ENCODE assay signal across 18 cellular contexts in genomic region chr4:29708473-29708872, GRCh38.
DNase-seq lines count a peak whose midpoint lies in the region; ATAC-seq and TF ChIP-seq lines count a peak whose summit lies in the region.
"Had no signal": no experiment of that assay in that cellular context is flagged by ENCODE, and none has a peak within 500 bp of the region (broad histone marks: within the 10 kb centered on the region; RNA-seq: fewer than 3 reads in every experiment).

No MANE protein-coding gene starts in this region.

- peaks cover 20% of the 10 kb centered on the region for H3K9me3 Mint-ChIP-seq in activated CD8-positive, alpha-beta T cell treated with anti-CD3 and anti-CD28 coated beads, Interleukin-2, amount 10 ng/mL, durations not matched to agents 7 days and 5 days (ENCODE audit: insufficient read depth)
- peaks cover 4 to 26% (median 8%) of the 10 kb centered on the region in 11 donors for H3K9me3 Mint-ChIP-seq in naive thymus-derived CD4-positive, alpha-beta T cell

- no peaks in the 10 kb centered on the region for H3K27me3 Mint-ChIP-seq in activated CD8-positive, alpha-beta T cell treated with anti-CD3 and anti-CD28 coated beads, Interleukin-2, amount 10 ng/mL, durations not matched to agents 7 days and 5 days (ENCODE audit: low read depth)
- no peaks in the 10 kb centered on the region for H3K27me3 Mint-ChIP-seq in naive thymus-derived CD4-positive, alpha-beta T cell
- H3K27me3 Mint-ChIP-seq: activated naive CD8-positive, alpha-beta T cell; central memory CD8-positive, alpha-beta T cell had no signal

- H3K27ac Mint-ChIP-seq in activated CD8-positive, alpha-beta T cell treated with anti-CD3 and anti-CD28 coated beads, Interleukin-2, amount 10 ng/mL, durations not matched to agents 7 days and 5 days: no peak overlapping the region
- H3K27ac Mint-ChIP-seq in naive thymus-derived CD4-positive, alpha-beta T cell: no peak overlapping the region
- H3K27ac Mint-ChIP-seq: activated naive CD8-positive, alpha-beta T cell had no signal

- CTCF ChIA-PET in activated CD8-positive, alpha-beta T cell treated with anti-CD3 and anti-CD28 coated beads, Interleukin-2, amount 10 ng/mL, durations not matched to agents 7 days and 5 days (lab: Charles Lee): no interaction called here
- CTCF ChIA-PET in naive thymus-derived CD4-positive, alpha-beta T cell (lab: Charles Lee): no interaction called here

- no peak overlapping the region for H3K4me3 Mint-ChIP-seq in activated CD8-positive, alpha-beta T cell treated with anti-CD3 and anti-CD28 coated beads, Interleukin-2, amount 10 ng/mL, durations not matched to agents 7 days and 5 days
- no peak overlapping the region for H3K4me3 Mint-ChIP-seq in naive thymus-derived CD4-positive, alpha-beta T cell
- H3K4me3 Mint-ChIP-seq: activated naive CD8-positive, alpha-beta T cell; central memory CD8-positive, alpha-beta T cell had no signal

- H3K36me3 ChIP-seq in naive thymus-derived CD4-positive, alpha-beta T cell (ENCODE audit: control insufficient read depth in 2 of 3, insufficient read depth in 3 of 3, low read length in 3 of 3): no peaks in the 10 kb centered on the region
- H3K36me3 ChIP-seq: heart right ventricle, Peyer's patch had no signal

- H3K4me1 Mint-ChIP-seq in activated CD8-positive, alpha-beta T cell treated with anti-CD3 and anti-CD28 coated beads, Interleukin-2, amount 10 ng/mL, durations not matched to agents 7 days and 5 days (ENCODE audit: low read depth): no peaks in the 10 kb centered on the region
- H3K4me1 Mint-ChIP-seq in naive thymus-derived CD4-positive, alpha-beta T cell: no peaks in the 10 kb centered on the region
- H3K4me1 Mint-ChIP-seq: central memory CD8-positive, alpha-beta T cell had no signal

- no peaks in the 10 kb centered on the region for H3K4me1 ChIP-seq in naive thymus-derived CD4-positive, alpha-beta T cell (ENCODE audit: control insufficient read depth in 2 of 2, insufficient read depth in 2 of 2, low read length in 2 of 2)
- H3K4me1 ChIP-seq: heart right ventricle, Peyer's patch had no signal

- H3K4me3 ChIP-seq in skeletal muscle cell (ENCODE audit: low read depth, low read length): no peak overlapping the region
- H3K4me3 ChIP-seq in naive thymus-derived CD4-positive, alpha-beta T cell (ENCODE audit: low read length): no peak overlapping the region
- H3K4me3 ChIP-seq: GM12878, heart right ventricle, K562, Peyer's patch had no signal

- H3K27me3 ChIP-seq in naive thymus-derived CD4-positive, alpha-beta T cell (ENCODE audit: control insufficient read depth in 2 of 2, insufficient read depth in 2 of 2, low read length in 2 of 2): no peaks in the 10 kb centered on the region
- H3K27me3 ChIP-seq: heart right ventricle, Peyer's patch had no signal

- POLR2A ChIA-PET in activated CD8-positive, alpha-beta T cell treated with anti-CD3 and anti-CD28 coated beads, Interleukin-2, amount 10 ng/mL, durations not matched to agents 7 days and 5 days (lab: Charles Lee): no interaction called here
- POLR2A ChIA-PET in naive thymus-derived CD4-positive, alpha-beta T cell (lab: Charles Lee): no interaction called here

- H3K36me3 Mint-ChIP-seq in activated CD8-positive, alpha-beta T cell treated with anti-CD3 and anti-CD28 coated beads, Interleukin-2, amount 10 ng/mL, durations not matched to agents 7 days and 5 days (ENCODE audit: low read depth): no peaks in the 10 kb centered on the region
- no peaks in the 10 kb centered on the region for H3K36me3 Mint-ChIP-seq in naive thymus-derived CD4-positive, alpha-beta T cell
- H3K36me3 Mint-ChIP-seq: activated naive CD8-positive, alpha-beta T cell had no signal

- H3K27ac ChIP-seq in epithelial cell of prostate: no peak overlapping the region
- H3K27ac ChIP-seq in naive thymus-derived CD4-positive, alpha-beta T cell (ENCODE audit: low read depth, low read length): no peak overlapping the region
- H3K27ac ChIP-seq: C4-2B, heart right ventricle, Peyer's patch had no signal

- no peaks in the 10 kb centered on the region for H3K9me3 ChIP-seq in naive thymus-derived CD4-positive, alpha-beta T cell (ENCODE audit: control insufficient read depth in 2 of 3, low read length in 3 of 3)
- H3K9me3 ChIP-seq: Peyer's patch had no signal

- DNase-seq in HK-2 (ENCODE audit: unreplicated experiment) (peak; percentile 37), RKO (ENCODE audit: low spot score) (peak; percentile 27), epithelial cell of prostate (ENCODE audit: low read depth, low spot score) (peak; percentile 55), skeletal muscle cell (ENCODE audit: low read depth) (peak; percentile 80), RPMI8226 (no peak)
- no peak for DNase-seq in activated CD8-positive, alpha-beta T cell treated with anti-CD3 and anti-CD28 coated beads, Interleukin-2, amount 10 ng/mL, durations not matched to agents 7 days and 5 days
- no peak for DNase-seq in naive thymus-derived CD4-positive, alpha-beta T cell
- DNase-seq: activated T-cell treated with anti-CD3 and anti-CD28 coated beads for 4 hours, heart right ventricle, NCI-H1694 treated with DMSO at 0.1 percent for 48 hours, NCI-H524 treated with DMSO at 0.1 percent for 48 hours, Peyer's patch had no signal

- intact Hi-C loops in naive thymus-derived CD4-positive, alpha-beta T cell (cut with micrococcal nuclease): no loop called here

- ATAC-seq in activated CD8-positive, alpha-beta T cell treated with anti-CD3 and anti-CD28 coated beads, Interleukin-2, amount 10 ng/mL, durations not matched to agents 7 days and 5 days: no peak
- no peak for ATAC-seq in naive thymus-derived CD4-positive, alpha-beta T cell
- no peak for ATAC-seq in SK-N-SH treated with all-trans-retinoic acid at 6 μM for 48 hours
- ATAC-seq: GM12878, heart right ventricle, K562 had no signal

TF ChIP-seq in SK-N-SH treated with all-trans-retinoic acid at 6 μM for 48 hours, 23 proteins besides CTCF, POLR2A, EP300 and RAD21 (continues in another document):
- no peak for TF ChIP-seq CSDC2 (CRISPR knock-in tag; IDR thresholded peaks at IDR 0.05)
- TF ChIP-seq ZC3H10 (CRISPR knock-in tag; IDR thresholded peaks at IDR 0.05): no peak
- TF ChIP-seq, protein P1, sequence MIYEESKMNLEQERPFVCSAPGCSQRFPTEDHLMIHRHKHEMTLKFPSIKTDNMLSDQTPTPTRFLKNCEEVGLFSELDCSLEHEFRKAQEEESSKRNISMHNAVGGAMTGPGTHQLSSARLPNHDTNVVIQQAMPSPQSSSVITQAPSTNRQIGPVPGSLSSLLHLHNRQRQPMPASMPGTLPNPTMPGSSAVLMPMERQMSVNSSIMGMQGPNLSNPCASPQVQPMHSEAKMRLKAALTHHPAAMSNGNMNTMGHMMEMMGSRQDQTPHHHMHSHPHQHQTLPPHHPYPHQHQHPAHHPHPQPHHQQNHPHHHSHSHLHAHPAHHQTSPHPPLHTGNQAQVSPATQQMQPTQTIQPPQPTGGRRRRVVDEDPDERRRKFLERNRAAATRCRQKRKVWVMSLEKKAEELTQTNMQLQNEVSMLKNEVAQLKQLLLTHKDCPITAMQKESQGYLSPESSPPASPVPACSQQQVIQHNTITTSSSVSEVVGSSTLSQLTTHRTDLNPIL (CRISPR knock-in tag; IDR thresholded peaks at IDR 0.05; ENCODE audit: low read depth): no peak
- TF ChIP-seq ESRRG (CRISPR knock-in tag; IDR thresholded peaks at IDR 0.05): no peak
- no peak for TF ChIP-seq GLIS3 (CRISPR knock-in tag; IDR thresholded peaks at IDR 0.05)
- TF ChIP-seq, protein P2, sequence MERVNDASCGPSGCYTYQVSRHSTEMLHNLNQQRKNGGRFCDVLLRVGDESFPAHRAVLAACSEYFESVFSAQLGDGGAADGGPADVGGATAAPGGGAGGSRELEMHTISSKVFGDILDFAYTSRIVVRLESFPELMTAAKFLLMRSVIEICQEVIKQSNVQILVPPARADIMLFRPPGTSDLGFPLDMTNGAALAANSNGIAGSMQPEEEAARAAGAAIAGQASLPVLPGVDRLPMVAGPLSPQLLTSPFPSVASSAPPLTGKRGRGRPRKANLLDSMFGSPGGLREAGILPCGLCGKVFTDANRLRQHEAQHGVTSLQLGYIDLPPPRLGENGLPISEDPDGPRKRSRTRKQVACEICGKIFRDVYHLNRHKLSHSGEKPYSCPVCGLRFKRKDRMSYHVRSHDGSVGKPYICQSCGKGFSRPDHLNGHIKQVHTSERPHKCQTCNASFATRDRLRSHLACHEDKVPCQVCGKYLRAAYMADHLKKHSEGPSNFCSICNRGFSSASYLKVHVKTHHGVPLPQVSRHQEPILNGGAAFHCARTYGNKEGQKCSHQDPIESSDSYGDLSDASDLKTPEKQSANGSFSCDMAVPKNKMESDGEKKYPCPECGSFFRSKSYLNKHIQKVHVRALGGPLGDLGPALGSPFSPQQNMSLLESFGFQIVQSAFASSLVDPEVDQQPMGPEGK (CRISPR knock-in tag; IDR thresholded peaks at IDR 0.05; ENCODE audit: borderline replicate concordance): no peak
- TF ChIP-seq ZNF565 (CRISPR knock-in tag; conservative IDR thresholded peaks at IDR 0.05; ENCODE audit: low read depth): no peak
- TF ChIP-seq POU6F1 (CRISPR knock-in tag; IDR thresholded peaks at IDR 0.05; ENCODE audit: borderline replicate concordance, low read depth): no peak
- TF ChIP-seq BACH2 (CRISPR knock-in tag; IDR thresholded peaks at IDR 0.05; ENCODE audit: borderline replicate concordance): no peak
- no peak for TF ChIP-seq ZFP3 (CRISPR knock-in tag; IDR thresholded peaks at IDR 0.05)
- TF ChIP-seq ARNTL (CRISPR knock-in tag; IDR thresholded peaks at IDR 0.05; ENCODE audit: borderline replicate concordance, low read depth): no peak

Comparison
In these comparisons a context has a peak if more than half of its experiments do, and no peak if none do; other contexts are left out.
1. DNase-seq: peak in HK-2 (single experiment), RKO (single experiment), epithelial cell of prostate (single experiment) and skeletal muscle cell (single experiment); none in activated CD8-positive, alpha-beta T cell treated with anti-CD3 and anti-CD28 coated beads, Interleukin-2, amount 10 ng/mL, durations not matched to agents 7 days and 5 days (single experiment), RPMI8226 (single experiment) and naive thymus-derived CD4-positive, alpha-beta T cell (0 of 9).